ENCODE assay signal across 7 cellular contexts in the genomic region with DNA sequence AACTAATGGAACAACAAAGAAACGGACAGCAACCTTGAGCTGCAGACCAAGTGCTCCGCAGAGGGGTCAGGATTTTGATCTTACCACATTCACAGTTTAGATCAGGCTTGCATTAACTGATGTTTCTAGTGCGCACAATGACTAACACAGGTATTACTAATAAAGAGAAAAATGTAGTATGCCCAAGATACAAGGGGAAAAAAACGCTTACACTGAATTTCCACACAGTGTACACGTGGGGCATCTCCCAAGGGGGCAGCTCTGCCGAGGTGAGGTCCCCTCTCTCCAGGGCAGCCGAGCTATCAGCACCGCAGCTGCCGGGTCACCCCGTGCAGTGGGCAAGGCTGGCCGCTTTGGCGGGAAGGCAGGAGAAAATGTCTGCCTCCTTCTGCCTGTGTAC. TPM values are rescaled to one million over a fixed set of nuclear protein-coding genes. Genes with fewer than 3 reads are reported as not detected.
"Had no signal": no experiment of that assay in that cellular context is flagged by ENCODE, and none has a peak within 500 bp of the region (broad histone marks: within the 10 kb centered on the region; RNA-seq: fewer than 3 reads in every experiment).

No MANE protein-coding gene starts in this region.

RNA-seq across cellular contexts. Expression of a gene that starts 46.0 kb away (rescaled TPM):
- total RNA-seq: endothelial cell of umbilical vein, foreskin keratinocyte, heart left ventricle, hepatocyte, left lobe of liver, left ventricle myocardium inferior, mammary epithelial cell had no signal
